In genomic region chr6:163355471-163355991, GRCh38 we compare ENCODE assay signal across 8 cellular contexts. TPM values are rescaled to one million over a fixed set of nuclear protein-coding genes. Genes with fewer than 3 reads are reported as not detected.
DNase-seq lines count a peak whose midpoint lies in the region; ATAC-seq and TF ChIP-seq lines count a peak whose summit lies in the region.

No MANE protein-coding gene starts in this region.

- DNase-seq in chondrocyte (ENCODE audit: low spot score) (no peak), midbrain (lab: John Stamatoyannopoulos, UW) (peak; percentile 73), ureter (ENCODE audit: low spot score) (no peak), GM10266 (ENCODE audit: extremely low spot score) (no peak)
- no peak for DNase-seq in activated naive CD8-positive, alpha-beta T cell treated with anti-CD3 and anti-CD28 coated beads, Interleukin-2, amount 50 U/mL, for 24 hours

- TF ChIP-seq CTCF in chondrocyte (IDR thresholded peaks at IDR 0.05) (no peak), GM10266 (IDR thresholded peaks at IDR 0.05; ENCODE audit: control insufficient read depth, insufficient read depth, low read depth, missing control alignments) (no peak)

- H3K27ac Mint-ChIP-seq in chondrocyte (ENCODE audit: unreplicated experiment) = peak overlapping the region; percentile 81
- H3K27ac Mint-ChIP-seq in activated naive CD8-positive, alpha-beta T cell treated with anti-CD3 and anti-CD28 coated beads, Interleukin-2, amount 50 U/mL, for 24 hours = no peak overlapping the region

- no peaks in the 10 kb centered on the region for H3K9me3 Mint-ChIP-seq in chondrocyte (ENCODE audit: low read depth)
- H3K9me3 Mint-ChIP-seq in activated naive CD8-positive, alpha-beta T cell treated with anti-CD3 and anti-CD28 coated beads, Interleukin-2, amount 50 U/mL, for 24 hours = no peaks in the 10 kb centered on the region

- peak overlapping the region; percentile 57 for H3K4me3 Mint-ChIP-seq in chondrocyte (ENCODE audit: unreplicated experiment)
- no peak overlapping the region for H3K4me3 Mint-ChIP-seq in activated naive CD8-positive, alpha-beta T cell treated with anti-CD3 and anti-CD28 coated beads, Interleukin-2, amount 50 U/mL, for 24 hours

- no peaks in the 10 kb centered on the region for H3K36me3 Mint-ChIP-seq in chondrocyte (ENCODE audit: low read depth)
- H3K36me3 Mint-ChIP-seq in activated naive CD8-positive, alpha-beta T cell treated with anti-CD3 and anti-CD28 coated beads, Interleukin-2, amount 50 U/mL, for 24 hours (ENCODE audit: low read depth) = no peaks in the 10 kb centered on the region

- ATAC-seq in GM18873 (IDR thresholded peaks at IDR 0.05; ENCODE audit: low FRiP score, unreplicated experiment) (peak; percentile 24), HG03575 (IDR thresholded peaks at IDR 0.05; ENCODE audit: extremely low read depth, insufficient number of reproducible peaks, low FRiP score, unreplicated experiment) (peak; percentile 18), HG02840 (IDR thresholded peaks at IDR 0.05; ENCODE audit: low FRiP score, unreplicated experiment) (no peak)
- no peak for ATAC-seq in activated naive CD8-positive, alpha-beta T cell treated with anti-CD3 and anti-CD28 coated beads, Interleukin-2, amount 50 U/mL, for 24 hours

- H3K4me1 Mint-ChIP-seq in chondrocyte (ENCODE audit: low read depth) = peaks cover 24% of the 10 kb centered on the region
- H3K4me1 Mint-ChIP-seq in activated naive CD8-positive, alpha-beta T cell treated with anti-CD3 and anti-CD28 coated beads, Interleukin-2, amount 50 U/mL, for 24 hours = peaks cover 2% of the 10 kb centered on the region

- H3K27me3 Mint-ChIP-seq in chondrocyte (ENCODE audit: low read depth) = no peaks in the 10 kb centered on the region
- H3K27me3 Mint-ChIP-seq in activated naive CD8-positive, alpha-beta T cell treated with anti-CD3 and anti-CD28 coated beads, Interleukin-2, amount 50 U/mL, for 24 hours = no peaks in the 10 kb centered on the region

RNA-seq across cellular contexts. Expression of gene QKI, which starts 59.0 kb away (rescaled TPM):
- total RNA-seq in chondrocyte = 189 to 266 TPM (median 195 TPM) in 3 replicates
- total RNA-seq in ureter = 96.7 TPM

Comparison
In these comparisons a context has a peak if more than half of its experiments do, and no peak if none do; other contexts are left out.
1. ATAC-seq: peak in GM18873 (single experiment) and HG03575 (single experiment); none in HG02840 (single experiment) and activated naive CD8-positive, alpha-beta T cell treated with anti-CD3 and anti-CD28 coated beads, Interleukin-2, amount 50 U/mL, for 24 hours (single experiment).